ENCODE assay signal across 10 cellular contexts in the genomic region with DNA sequence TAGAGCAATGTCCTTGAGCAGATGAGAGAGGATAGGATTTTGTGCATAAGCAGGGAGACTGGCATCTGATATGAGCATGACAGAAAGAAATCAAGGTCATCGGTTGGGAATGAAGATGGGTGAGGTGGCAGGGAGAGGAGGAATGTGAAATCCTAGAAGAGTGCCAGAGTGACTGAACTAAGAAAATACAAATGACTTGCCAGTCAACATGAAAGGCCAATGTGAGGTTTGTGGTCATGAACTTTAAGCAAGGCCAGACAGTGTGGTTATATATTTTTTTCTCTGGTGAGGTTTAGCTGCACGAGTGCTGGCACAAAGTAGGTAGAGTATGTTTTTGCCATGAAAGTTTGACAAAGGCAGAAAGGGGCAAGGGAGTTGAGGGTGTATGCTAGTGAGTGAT. TPM values are rescaled to one million over a fixed set of nuclear protein-coding genes. Genes with fewer than 3 reads are reported as not detected.
DNase-seq lines count a peak whose midpoint lies in the region; ATAC-seq and TF ChIP-seq lines count a peak whose summit lies in the region.
"Had no signal": no experiment of that assay in that cellular context is flagged by ENCODE, and none has a peak within 500 bp of the region (broad histone marks: within the 10 kb centered on the region; RNA-seq: fewer than 3 reads in every experiment).

No MANE protein-coding gene starts in this region.

- no peak overlapping the region for H2BK120ac ChIP-seq in trophoblast cell (ENCODE audit: insufficient read depth, low read length, poor library complexity)

- H3K27ac ChIP-seq in trophoblast cell (ENCODE audit: low read depth, low read length), result no peak overlapping the region
- H3K27ac ChIP-seq: A549 had no signal

- DNase-seq in activated CD4-positive, CD25-positive, alpha-beta regulatory T cell treated with anti-CD3 and anti-CD28 coated beads, Interleukin-2, amount 50 U/mL, for 72 hours, result no peak
- DNase-seq in M059J (ENCODE audit: low read depth) (peak; percentile 90), trophoblast cell (peak in 1 of 2 donors; percentile 47), amniotic stem cell (lab: John Stamatoyannopoulos, UW) (no peak), GM13976 (ENCODE audit: low spot score) (no peak), HCEC 1CT (no peak)
- DNase-seq: NCI-H1417 had no signal

- H2BK5ac ChIP-seq in trophoblast cell (ENCODE audit: low read depth, low read length, poor library complexity), result no peak overlapping the region

- H3K4me1 ChIP-seq in trophoblast cell (ENCODE audit: control insufficient read depth in 1 of 2, insufficient read depth in 2 of 2, low read length in 2 of 2), result peaks cover 3 to 8% of the 10 kb centered on the region in 2 experiments
- H3K4me1 ChIP-seq: A549 had no signal

- ATAC-seq in activated CD4-positive, CD25-positive, alpha-beta regulatory T cell treated with anti-CD3 and anti-CD28 coated beads, Interleukin-2, amount 50 U/mL, for 24 hours, result peak; percentile 73 to 74
- peak; percentile 74 for ATAC-seq in HG02571 (IDR thresholded peaks at IDR 0.05; ENCODE audit: unreplicated experiment)
- ATAC-seq: A549 had no signal

- H3K27me3 ChIP-seq in trophoblast cell (ENCODE audit: insufficient read depth, low read length), result no peaks in the 10 kb centered on the region

- H3K79me1 ChIP-seq in trophoblast cell (ENCODE audit: low read length), result no peaks in the 10 kb centered on the region

- no peak overlapping the region for H3K4me3 ChIP-seq in trophoblast cell (ENCODE audit: low read depth, low read length)
- H3K4me3 ChIP-seq: A549 had no signal

- no peak overlapping the region for H2AK5ac ChIP-seq in trophoblast cell (ENCODE audit: low read length)

- H3K36me3 ChIP-seq in trophoblast cell (ENCODE audit: control insufficient read depth in 1 of 2, insufficient read depth in 2 of 2, low read length in 2 of 2), result no peaks in the 10 kb centered on the region

- no peak overlapping the region for H4K8ac ChIP-seq in trophoblast cell (ENCODE audit: low read depth, low read length)

- no peak overlapping the region for H3K4ac ChIP-seq in trophoblast cell (ENCODE audit: low read depth, low read length)

- H2BK12ac ChIP-seq in trophoblast cell (ENCODE audit: low read length), result peak overlapping the region; percentile 38

- in situ Hi-C loops in GM13976 (cut with MboI; ENCODE audit: low sequenced_read_pairs, unreplicated experiment), result no loop called here

- H3K9ac ChIP-seq in trophoblast cell (ENCODE audit: low read length), result no peak overlapping the region

- H4K91ac ChIP-seq in trophoblast cell (ENCODE audit: low read depth, low read length), result no peak overlapping the region

- no peak overlapping the region for H3K14ac ChIP-seq in trophoblast cell (ENCODE audit: low read length)

- TF ChIP-seq CTCF in GM13976 (IDR thresholded peaks at IDR 0.05; ENCODE audit: borderline replicate concordance, control extremely low read depth, extremely low read depth, insufficient read depth, missing control alignments), result no peak

- no peak overlapping the region for H3K4me2 ChIP-seq in trophoblast cell (ENCODE audit: low read length)
- H3K4me2 ChIP-seq: A549 had no signal

- no peak overlapping the region for H3K18ac ChIP-seq in trophoblast cell (ENCODE audit: low read length)

- H3K23ac ChIP-seq in trophoblast cell (ENCODE audit: low read length), result no peak overlapping the region

- no peaks in the 10 kb centered on the region for H3K79me2 ChIP-seq in trophoblast cell (ENCODE audit: control insufficient read depth, insufficient read depth, low read length, poor library complexity)

- H4K12ac ChIP-seq in trophoblast cell (ENCODE audit: low read depth, low read length), result no peak overlapping the region

- no CpG with 5 or more reads among the region's 2 CpGs for WGBS in trophoblast cell (ENCODE audit: extremely low coverage, insufficient coverage, insufficient read length)

- H3K9me3 ChIP-seq in trophoblast cell (ENCODE audit: insufficient read depth, low read depth, low read length), result peaks cover 2% of the 10 kb centered on the region
- H3K9me3 ChIP-seq: A549 had no signal

- no peak overlapping the region for H2AFZ ChIP-seq in trophoblast cell (ENCODE audit: insufficient read depth, low read length, poor library complexity)

RNA-seq across cellular contexts. Expression of gene QPCT, which starts 21.2 kb away (rescaled TPM):
- 62.5 and 79.6 TPM in 2 replicates for total RNA-seq in M059J (2014; rRNA removed; shearing (Covaris generic))
- 13.0 and 13.9 TPM in 2 replicates for polyA plus RNA-seq in trophoblast cell (2013)

RNA-seq across cellular contexts. Expression of gene PRKD3, which starts 41.0 kb away (rescaled TPM):
- total RNA-seq in M059J (2014; rRNA removed; shearing (Covaris generic)), result 46.0 and 46.4 TPM in 2 replicates
- polyA plus RNA-seq in trophoblast cell (2013), result 20.2 and 21.7 TPM in 2 replicates
